22 cellular contexts compared by ENCODE assay signal in the genomic region with DNA sequence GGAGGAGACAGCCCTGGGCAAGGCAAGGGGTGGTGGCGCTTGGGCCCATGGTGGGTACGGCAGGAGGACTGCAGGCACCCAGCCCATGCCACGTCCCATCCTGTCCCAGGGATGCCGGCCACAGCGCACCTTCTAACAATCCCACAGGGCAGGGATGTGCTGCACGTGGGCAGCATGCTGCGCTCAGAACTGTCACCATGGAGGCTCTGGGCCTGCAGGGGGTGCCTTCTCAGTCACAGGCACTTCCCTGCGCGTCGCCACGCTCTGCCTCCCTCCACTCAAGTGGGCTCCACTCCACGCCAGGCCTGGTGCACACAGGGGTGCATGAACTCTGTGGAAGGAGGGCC. TPM values are rescaled to one million over a fixed set of nuclear protein-coding genes. Genes with fewer than 3 reads are reported as not detected.
DNase-seq lines count a peak whose midpoint lies in the region; ATAC-seq, FAIRE-seq and TF ChIP-seq lines count a peak whose summit lies in the region.
"Had no signal": no experiment of that assay in that cellular context is flagged by ENCODE, and none has a peak within 500 bp of the region (broad histone marks: within the 10 kb centered on the region; RNA-seq: fewer than 3 reads in every experiment).

No MANE protein-coding gene starts in this region.

- 0 out of 2 replicates have a peak overlapping the region, but pooled peaks have one; percentile 12 for H3K9ac ChIP-seq in Karpas-422 (ENCODE audit: low read length)
- peak overlapping the region in 1 of 2 experiments; percentile 40; a peak in 1 of 4 replicates for H3K9ac ChIP-seq in K562 (ENCODE audit: insufficient read depth in 1 of 2, low read depth in 2 of 2, low read length in 2 of 2)
- H3K9ac ChIP-seq: GM23248 had no signal

- TF ChIP-seq CTCF in right atrium auricular region (IDR thresholded peaks at IDR 0.05) = no peak
- TF ChIP-seq CTCF in left ventricle myocardium inferior (IDR thresholded peaks at IDR 0.05; ENCODE audit: borderline replicate concordance) = no peak
- no peak for TF ChIP-seq CTCF in K562 (IDR thresholded peaks at IDR 0.05 in 2 of 3, conservative IDR thresholded peaks at IDR 0.05 in 1 of 3; ENCODE audit: insufficient read depth in 2 of 3, low read depth in 1 of 3, low read length in 3 of 3)
- no peak for TF ChIP-seq CTCF in neutrophil (IDR thresholded peaks at IDR 0.05)
- TF ChIP-seq CTCF in tibial nerve (IDR thresholded peaks at IDR 0.05) = no peak

- H3K36me3 Mint-ChIP-seq in activated CD4-positive, alpha-beta T cell treated with anti-CD3 and anti-CD28 coated beads, Interleukin-2, amount 10 ng/mL, durations not matched to agents 24 days and 14 days (ENCODE audit: low read depth) = peaks cover 2% of the 10 kb centered on the region

- H4K20me1 ChIP-seq in Karpas-422 (ENCODE audit: insufficient read depth, low read depth, low read length) (peaks cover 7% of the 10 kb centered on the region; the same call in 1 of the 2 replicates), K562 (replicated peaks; ENCODE audit: control insufficient read depth, insufficient read depth, low read length) (0 out of 2 replicates have a peak, but pooled peaks cover 8% of the 10 kb centered on the region)

- TF ChIP-seq RAD21 in K562 (CRISPR knock-in tag; conservative IDR thresholded peaks at IDR 0.05 in 1 of 2, IDR thresholded peaks at IDR 0.05 in 1 of 2) = no peak

- peaks cover 23% of the 10 kb centered on the region for H3K79me2 ChIP-seq in Karpas-422 (ENCODE audit: low read length)
- H3K79me2 ChIP-seq in K562 (ENCODE audit: control insufficient read depth, insufficient read depth, low read length) = peaks cover 14% of the 10 kb centered on the region

- no peaks in the 10 kb centered on the region for H3K9me2 ChIP-seq in Karpas-422 (replicated peaks; ENCODE audit: insufficient read depth, low read length)

- DNase-seq in right atrium auricular region (ENCODE audit: low spot score) (no peak), left ventricle myocardium inferior (no peak), Karpas-422 (no peak), K562 (ENCODE audit: extremely low read depth in 1 of 4, low spot score in 3 of 4) (no peak), tibial nerve (ENCODE audit: low spot score in 2 of 2) (no peak)
- DNase-seq in activated CD4-positive, alpha-beta T cell treated with anti-CD3 and anti-CD28 coated beads, Interleukin-2, amount 10 ng/mL, durations not matched to agents 24 days and 14 days = no peak
- DNase-seq: Kasumi-1, NCI-H1694 treated with DMSO at 0.1 percent for 48 hours, NCI-H2081 treated with DMSO at 0.1 percent for 48 hours, NCI-H2171 treated with DMSO at 0.1 percent for 48 hours had no signal

- in situ Hi-C loops in K562 (cut with MboI) = no loop called here

- H3K9me3 Mint-ChIP-seq in activated CD4-positive, alpha-beta T cell treated with anti-CD3 and anti-CD28 coated beads, Interleukin-2, amount 10 ng/mL, durations not matched to agents 24 days and 14 days = no peaks in the 10 kb centered on the region
- H3K9me3 Mint-ChIP-seq: CD14-positive monocyte had no signal

- H3K4me2 ChIP-seq in Karpas-422 (ENCODE audit: low read depth, low read length, poor library complexity, severe bottlenecking) (no peak overlapping the region), K562 (ENCODE audit: insufficient read depth, low read length) (no peak overlapping the region)

- intact Hi-C loops in left ventricle myocardium inferior (cut with micrococcal nuclease) = no loop called here
- intact Hi-C loops in K562 (cut with micrococcal nuclease) = loop anchor here (5.0 kb wide), 1 partner anchor 83 kb away; no protein-coding TSS in a partner anchor
- intact Hi-C loops in activated CD4-positive, alpha-beta T cell treated with anti-CD3 and anti-CD28 coated beads, Interleukin-2, amount 10 ng/mL, durations not matched to agents 24 days and 14 days (cut with micrococcal nuclease) = loop anchor here (5.0 kb wide), 2 partner anchors 102 to 213 kb away; partner anchors contain the start of gene ADRM1

- H3K27ac Mint-ChIP-seq in activated CD4-positive, alpha-beta T cell treated with anti-CD3 and anti-CD28 coated beads, Interleukin-2, amount 10 ng/mL, durations not matched to agents 24 days and 14 days = no peak overlapping the region

- no peak overlapping the region for H3K4me3 Mint-ChIP-seq in activated CD4-positive, alpha-beta T cell treated with anti-CD3 and anti-CD28 coated beads, Interleukin-2, amount 10 ng/mL, durations not matched to agents 24 days and 14 days

- H3K4me3 ChIP-seq in right atrium auricular region = no peak overlapping the region
- no peak overlapping the region for H3K4me3 ChIP-seq in left ventricle myocardium inferior
- no peak overlapping the region for H3K4me3 ChIP-seq in Karpas-422 (ENCODE audit: low read length)
- H3K4me3 ChIP-seq in K562 = no peak overlapping the region
- H3K4me3 ChIP-seq in neutrophil (ENCODE audit: low read depth in 1 of 2, low read length in 1 of 2) = no peak overlapping the region
- no peak overlapping the region for H3K4me3 ChIP-seq in tibial nerve
- H3K4me3 ChIP-seq: GM12878, GM23248, HAP-1, MG63, SK-N-MC had no signal

- H3K27me3 Mint-ChIP-seq in activated CD4-positive, alpha-beta T cell treated with anti-CD3 and anti-CD28 coated beads, Interleukin-2, amount 10 ng/mL, durations not matched to agents 24 days and 14 days = no peaks in the 10 kb centered on the region

- H3K9me3 ChIP-seq in right atrium auricular region (no peaks in the 10 kb centered on the region), left ventricle myocardium inferior (replicated peaks) (no peaks in the 10 kb centered on the region), Karpas-422 (ENCODE audit: low read length) (no peaks in the 10 kb centered on the region), K562 (replicated peaks; ENCODE audit: control insufficient read depth, insufficient read depth, low read depth, low read length) (no peaks in the 10 kb centered on the region), neutrophil (no peaks in the 10 kb centered on the region), tibial nerve (no peaks in the 10 kb centered on the region)
- H3K9me3 ChIP-seq: HAP-1, MG63 had no signal

- WGBS in K562 (ENCODE audit: insufficient coverage, low coverage, missing lambda C conversion rate) = 98% methylated on average over 12 of the region's 12 CpGs
- 86 to 97% methylated on average over 7 to 10 of the region's 12 CpGs for WGBS in tibial nerve, 2 donors

- ATAC-seq in K562 (no peak), GM21390 (IDR thresholded peaks at IDR 0.05; ENCODE audit: unreplicated experiment) (no peak)
- ATAC-seq: GM12878, PC-3 had no signal

- H3K4me1 ChIP-seq in right atrium auricular region (peaks cover 0 to 36% of the 10 kb centered on the region in 2 donors), left ventricle myocardium inferior (peaks cover 28% of the 10 kb centered on the region), Karpas-422 (ENCODE audit: low read length) (peaks cover 22% of the 10 kb centered on the region), K562 (replicated peaks in 1 of 2; ENCODE audit: control insufficient read depth in 2 of 2, insufficient read depth in 2 of 2, low read length in 2 of 2) (peaks cover 12 to 78% of the 10 kb centered on the region in 2 experiments), neutrophil (ENCODE audit: control insufficient read depth in 1 of 2, insufficient read depth in 1 of 2, low read depth in 1 of 2, low read length in 1 of 2) (peaks cover 22 to 30% of the 10 kb centered on the region in 2 experiments), tibial nerve (peaks cover 0 to 34% (median 20%) of the 10 kb centered on the region in 4 donors)

- TF ChIP-seq POLR2A in K562 (conservative IDR thresholded peaks at IDR 0.05) (no peak), tibial nerve (IDR thresholded peaks at IDR 0.05) (no peak)

- no peak for TF ChIP-seq EP300 in K562 (IDR thresholded peaks at IDR 0.05; ENCODE audit: low read length)
- no peak for TF ChIP-seq EP300 in tibial nerve (IDR thresholded peaks at IDR 0.05)

- no peaks in the 10 kb centered on the region for H3K36me3 ChIP-seq in right atrium auricular region
- no peaks in the 10 kb centered on the region for H3K36me3 ChIP-seq in left ventricle myocardium inferior
- H3K36me3 ChIP-seq in Karpas-422 (ENCODE audit: insufficient read depth, low read length) = no peaks in the 10 kb centered on the region
- H3K36me3 ChIP-seq in K562 (ENCODE audit: control insufficient read depth, insufficient read depth, low read length) = peaks cover 9% of the 10 kb centered on the region; the same call in 1 of the 3 replicates
- peaks cover 21% of the 10 kb centered on the region for H3K36me3 ChIP-seq in neutrophil
- H3K36me3 ChIP-seq in tibial nerve = peaks cover 0 to 32% (median 0%) of the 10 kb centered on the region in 3 donors
- H3K36me3 ChIP-seq: HAP-1 had no signal

- BruUV-seq in K562 (replicated peaks; lab: Mats Ljungman, UMichigan) = no TSS peak

- H2AFZ ChIP-seq in Karpas-422 (ENCODE audit: low read length) = no peak overlapping the region
- H2AFZ ChIP-seq in K562 (ENCODE audit: low read depth, low read length) = no peak overlapping the region
- H2AFZ ChIP-seq: GM23248 had no signal

- CTCF ChIA-PET in K562 (lab: Yijun Ruan, JAX; ENCODE audit: low intra/inter-chr PET ratio) = no interaction called here

- POLR2A ChIA-PET in K562 (lab: Yijun Ruan, JAX) = interaction anchor here (0.6 to 1.4 kb wide), 3 partner anchors 10 to 18 kb away, joined by 4 to 5 read pairs (median 4); partner anchors contain the start of gene RPS21

- FAIRE-seq in K562 (lab: Jason Lieb, UNC) = no peak
- FAIRE-seq: GM12878 had no signal

- peak overlapping the region; percentile 82 to 86 for H3K27ac ChIP-seq in right atrium auricular region
- no peak overlapping the region for H3K27ac ChIP-seq in left ventricle myocardium inferior (replicated peaks)
- no peak overlapping the region for H3K27ac ChIP-seq in Karpas-422 (ENCODE audit: low read length)
- H3K27ac ChIP-seq in K562 (ENCODE audit: extremely low read depth, low read depth, low read length) = no peak overlapping the region
- H3K27ac ChIP-seq in neutrophil = peak overlapping the region; percentile 68
- peak overlapping the region in 1 of 4 donors; percentile 15 for H3K27ac ChIP-seq in tibial nerve
- H3K27ac ChIP-seq: GM23248, HL-60, SK-N-MC had no signal

- H3K4me1 Mint-ChIP-seq in activated CD4-positive, alpha-beta T cell treated with anti-CD3 and anti-CD28 coated beads, Interleukin-2, amount 10 ng/mL, durations not matched to agents 24 days and 14 days = peaks cover 18% of the 10 kb centered on the region

- H3K27me3 ChIP-seq in right atrium auricular region (no peaks in the 10 kb centered on the region), left ventricle myocardium inferior (ENCODE audit: low read depth) (no peaks in the 10 kb centered on the region), Karpas-422 (ENCODE audit: low read length) (no peaks in the 10 kb centered on the region), K562 (ENCODE audit: control insufficient read depth in 2 of 2, insufficient read depth in 2 of 2, low read length in 2 of 2) (no peaks in the 10 kb centered on the region), neutrophil (peaks cover 3% of the 10 kb centered on the region), tibial nerve (peaks cover 0 to 8% of the 10 kb centered on the region in 2 donors)
- H3K27me3 ChIP-seq: MG63 had no signal

- peaks cover 4% of the 10 kb centered on the region for H3K9me1 ChIP-seq in K562 (ENCODE audit: control insufficient read depth, insufficient read depth, low read length)

RNA-seq across cellular contexts. Expression of gene CABLES2, which starts 2.4 kb away (rescaled TPM):
- 10 to 100 TPM; 10.8 to 17.7 TPM for total RNA-seq in right atrium auricular region
- total RNA-seq in left ventricle myocardium inferior = 12.0 TPM
- total RNA-seq in Karpas-422 (2014; rRNA removed; shearing (Covaris generic); ENCODE audit: low replicate concordance) = 7.2 and 7.6 TPM in 2 replicates
- 3.6 and 7.1 TPM in 2 replicates for total RNA-seq in K562 (2011; cell fraction: chromatin; rRNA removed; ENCODE audit: low replicate concordance)
- total RNA-seq in K562 (2011; cell fraction: nucleolus; rRNA removed) = 3.0 and 3.3 TPM in 2 replicates
- 2.5 and 3.0 TPM in 2 replicates for total RNA-seq in K562 (2011; cell fraction: nucleoplasm; rRNA removed)
- total RNA-seq in K562 (2014; rRNA removed) = 1.2 and 2.0 TPM in 2 replicates
- 0.93 and 1.3 TPM in 2 replicates for total RNA-seq in K562 (2014; rRNA removed; fragmentation: Illumina TruSeq; extraction: Trizol)
- total RNA-seq in K562 (2015; rRNA removed; fragmentation: Illumina TruSeq; extraction: Trizol) = 1.4 and 1.6 TPM in 2 replicates
- 3.7 and 4.2 TPM in 2 replicates for total RNA-seq in K562 (2021)
- 2.2 and 2.5 TPM in 2 replicates for polyA plus RNA-seq in K562 (2011; rRNA removed)
- polyA plus RNA-seq in K562 (2011; cell fraction: cytosol; rRNA removed) = 2.6 and 3.8 TPM in 2 replicates
- 5.3 and 9.0 TPM in 2 replicates for polyA plus RNA-seq in K562 (2011; cell fraction: nucleus; rRNA removed)
- polyA plus RNA-seq in K562 (2012) = 3.9 and 7.7 TPM in 2 replicates
- 2.7 and 3.2 TPM in 2 replicates for polyA plus RNA-seq in K562 (2014; fragmentation: Illumina TruSeq; extraction: Trizol)
- polyA plus RNA-seq in K562 (2014; fragmentation: Nextera tagmentation; extraction: Ambion mirVana) = under 1 TPM; 0.46 to 0.72 TPM
- 2.1 and 2.2 TPM in 2 replicates for polyA plus RNA-seq in K562 (2014; rRNA removed)
- 1.1 and 1.7 TPM in 2 replicates for polyA minus RNA-seq in K562 (2011; rRNA and poly(A)+ RNA removed)
- polyA minus RNA-seq in K562 (2011; cell fraction: cytosol; rRNA and poly(A)+ RNA removed) = 5.1 and 5.4 TPM in 2 replicates
- polyA minus RNA-seq in K562 (2011; cell fraction: nucleus; rRNA and poly(A)+ RNA removed) = 1.6 and 1.7 TPM in 2 replicates
- 1 to 10 TPM; 1.1 to 9.9 (median 6.2) TPM for total RNA-seq in tibial nerve
- total RNA-seq in activated CD4-positive, alpha-beta T cell treated with anti-CD3 and anti-CD28 coated beads, Interleukin-2, amount 10 ng/mL, durations not matched to agents 24 days and 14 days = 13.1 and 13.5 TPM in 2 replicates

RNA-seq across cellular contexts. Expression of gene RPS21, which starts 17.8 kb away (rescaled TPM):
- total RNA-seq in right atrium auricular region (1,000 to 10,000 TPM; 1,510 to 1,937 TPM), left ventricle myocardium inferior (661 TPM), K562 (2014; rRNA removed) (1,801 and 2,504 TPM in 2 replicates), K562 (2014; rRNA removed; fragmentation: Illumina TruSeq; extraction: Trizol) (1,196 and 1,380 TPM in 2 replicates), K562 (2015; rRNA removed; fragmentation: Illumina TruSeq; extraction: Trizol) (1,567 and 1,716 TPM in 2 replicates), K562 (2021) (3,091 and 3,491 TPM in 2 replicates), tibial nerve (1,000 to 10,000 TPM; 1,371 to 3,195 (median 1,826) TPM)
- total RNA-seq in Karpas-422 (2014; rRNA removed; shearing (Covaris generic); ENCODE audit: low replicate concordance) = 1,523 and 2,619 TPM in 2 replicates
- total RNA-seq in K562 (2011; cell fraction: chromatin; rRNA removed; ENCODE audit: low replicate concordance) = 256 and 439 TPM in 2 replicates
- total RNA-seq in K562 (2011; cell fraction: nucleolus; rRNA removed) = 1,390 and 1,394 TPM in 2 replicates
- total RNA-seq in K562 (2011; cell fraction: nucleoplasm; rRNA removed) = 1,168 and 2,200 TPM in 2 replicates
- polyA plus RNA-seq in K562 (2011; rRNA removed) (5,647 and 7,256 TPM in 2 replicates), K562 (2014; fragmentation: Illumina TruSeq; extraction: Trizol) (1,908 and 2,386 TPM in 2 replicates), K562 (2014; fragmentation: Nextera tagmentation; extraction: Ambion mirVana) (1,000 to 10,000 TPM; 3,588 to 3,968 TPM), K562 (2014; rRNA removed) (3,958 and 4,439 TPM in 2 replicates)
- polyA plus RNA-seq in K562 (2011; cell fraction: cytosol; rRNA removed) = 8,200 and 10,658 TPM in 2 replicates
- 3,206 and 5,803 TPM in 2 replicates for polyA plus RNA-seq in K562 (2011; cell fraction: nucleus; rRNA removed)
- 4,519 and 5,994 TPM in 2 replicates for polyA plus RNA-seq in K562 (2012)
- 1,429 and 1,744 TPM in 2 replicates for polyA minus RNA-seq in K562 (2011; rRNA and poly(A)+ RNA removed)
- 755 and 891 TPM in 2 replicates for polyA minus RNA-seq in K562 (2011; cell fraction: cytosol; rRNA and poly(A)+ RNA removed)
- 430 and 792 TPM in 2 replicates for polyA minus RNA-seq in K562 (2011; cell fraction: nucleus; rRNA and poly(A)+ RNA removed)
- 2,091 and 2,109 TPM in 2 replicates for total RNA-seq in activated CD4-positive, alpha-beta T cell treated with anti-CD3 and anti-CD28 coated beads, Interleukin-2, amount 10 ng/mL, durations not matched to agents 24 days and 14 days

RNA-seq across cellular contexts. Expression of gene RBBP8NL, which starts 22.6 kb away (rescaled TPM):
- total RNA-seq in right atrium auricular region = not detected
- total RNA-seq in left ventricle myocardium inferior = not detected
- not detected in 2 replicates for total RNA-seq in Karpas-422 (2014; rRNA removed; shearing (Covaris generic); ENCODE audit: low replicate concordance)
- not detected in 2 replicates for total RNA-seq in K562 (2011; cell fraction: chromatin; rRNA removed; ENCODE audit: low replicate concordance)
- total RNA-seq in K562 (2011; cell fraction: nucleolus; rRNA removed) = not detected in 2 replicates
- total RNA-seq in K562 (2011; cell fraction: nucleoplasm; rRNA removed) = not detected in 2 replicates
- not detected in 2 replicates for total RNA-seq in K562 (2014; rRNA removed)
- not detected in 2 replicates for total RNA-seq in K562 (2014; rRNA removed; fragmentation: Illumina TruSeq; extraction: Trizol)
- not detected in 2 replicates for total RNA-seq in K562 (2015; rRNA removed; fragmentation: Illumina TruSeq; extraction: Trizol)
- not detected in 2 replicates for total RNA-seq in K562 (2021)
- not detected in 2 replicates for polyA plus RNA-seq in K562 (2011; rRNA removed)
- polyA plus RNA-seq in K562 (2011; cell fraction: cytosol; rRNA removed) = 0.04 TPM in 1 of 2 replicates, not detected in the other
- polyA plus RNA-seq in K562 (2011; cell fraction: nucleus; rRNA removed) = 0.09 TPM in 1 of 2 replicates, not detected in the other
- polyA plus RNA-seq in K562 (2012) = not detected in 2 replicates
- polyA plus RNA-seq in K562 (2014; fragmentation: Illumina TruSeq; extraction: Trizol) = not detected in 2 replicates
- not detected for polyA plus RNA-seq in K562 (2014; fragmentation: Nextera tagmentation; extraction: Ambion mirVana)
- not detected in 2 replicates for polyA plus RNA-seq in K562 (2014; rRNA removed)
- polyA minus RNA-seq in K562 (2011; rRNA and poly(A)+ RNA removed) = not detected in 2 replicates
- polyA minus RNA-seq in K562 (2011; cell fraction: cytosol; rRNA and poly(A)+ RNA removed) = not detected in 2 replicates
- polyA minus RNA-seq in K562 (2011; cell fraction: nucleus; rRNA and poly(A)+ RNA removed) = not detected in 2 replicates
- not detected for total RNA-seq in tibial nerve
- total RNA-seq in activated CD4-positive, alpha-beta T cell treated with anti-CD3 and anti-CD28 coated beads, Interleukin-2, amount 10 ng/mL, durations not matched to agents 24 days and 14 days = not detected in 2 replicates
- total RNA-seq: GM12878, GM23248, HT1080, RPMI7951 had no signal
- polyA plus RNA-seq: CD14-positive monocyte, GM12878, GM23248 had no signal

RNA-seq across cellular contexts. Expression of gene LAMA5, which starts 37.6 kb away (rescaled TPM):
- total RNA-seq in right atrium auricular region = 10 to 100 TPM; 61.1 to 69.4 TPM
- 70.9 TPM for total RNA-seq in left ventricle myocardium inferior
- 3.2 and 17.5 TPM in 2 replicates for total RNA-seq in Karpas-422 (2014; rRNA removed; shearing (Covaris generic); ENCODE audit: low replicate concordance)
- 218 and 612 TPM in 2 replicates for total RNA-seq in K562 (2011; cell fraction: chromatin; rRNA removed; ENCODE audit: low replicate concordance)
- 256 and 378 TPM in 2 replicates for total RNA-seq in K562 (2011; cell fraction: nucleolus; rRNA removed)
- total RNA-seq in K562 (2011; cell fraction: nucleoplasm; rRNA removed) = 206 and 238 TPM in 2 replicates
- total RNA-seq in K562 (2014; rRNA removed) = 26.4 and 38.3 TPM in 2 replicates
- 2.2 and 3.2 TPM in 2 replicates for total RNA-seq in K562 (2014; rRNA removed; fragmentation: Illumina TruSeq; extraction: Trizol)
- total RNA-seq in K562 (2015; rRNA removed; fragmentation: Illumina TruSeq; extraction: Trizol) = 11.3 and 11.7 TPM in 2 replicates
- 86.4 and 101 TPM in 2 replicates for total RNA-seq in K562 (2021)
- 4.4 and 10.0 TPM in 2 replicates for polyA plus RNA-seq in K562 (2011; rRNA removed)
- polyA plus RNA-seq in K562 (2011; cell fraction: cytosol; rRNA removed) = 3.9 and 11.1 TPM in 2 replicates
- 130 and 166 TPM in 2 replicates for polyA plus RNA-seq in K562 (2011; cell fraction: nucleus; rRNA removed)
- polyA plus RNA-seq in K562 (2012) = 49.7 and 63.1 TPM in 2 replicates
- polyA plus RNA-seq in K562 (2014; fragmentation: Illumina TruSeq; extraction: Trizol) = 7.8 and 20.0 TPM in 2 replicates
- polyA plus RNA-seq in K562 (2014; fragmentation: Nextera tagmentation; extraction: Ambion mirVana) = under 1 TPM; 0.31 to 0.48 TPM
- 60.2 and 67.3 TPM in 2 replicates for polyA plus RNA-seq in K562 (2014; rRNA removed)
- 1.5 and 1.9 TPM in 2 replicates for polyA minus RNA-seq in K562 (2011; rRNA and poly(A)+ RNA removed)
- polyA minus RNA-seq in K562 (2011; cell fraction: cytosol; rRNA and poly(A)+ RNA removed) = 11.0 and 21.3 TPM in 2 replicates
- 33.7 and 42.1 TPM in 2 replicates for polyA minus RNA-seq in K562 (2011; cell fraction: nucleus; rRNA and poly(A)+ RNA removed)
- total RNA-seq in tibial nerve = 100 to 1,000 TPM in 3 of 4 donors, 10 to 100 TPM in 1; 95.2 to 230 (median 139) TPM
- total RNA-seq in activated CD4-positive, alpha-beta T cell treated with anti-CD3 and anti-CD28 coated beads, Interleukin-2, amount 10 ng/mL, durations not matched to agents 24 days and 14 days = 2.0 and 2.1 TPM in 2 replicates
- polyA plus RNA-seq: CD14-positive monocyte had no signal

Comparison
In these comparisons a context has a peak if more than half of its experiments do, and no peak if none do; other contexts are left out.
1. H3K27ac ChIP-seq: peak in right atrium auricular region (2 of 2) and neutrophil (single experiment); none in left ventricle myocardium inferior (single experiment), Karpas-422 (single experiment) and K562 (single experiment).